Comparison of ENCODE assay signal across 9 cellular contexts in genomic region chr12:27207626-27208413, GRCh38. TPM values are rescaled to one million over a fixed set of nuclear protein-coding genes. Genes with fewer than 3 reads are reported as not detected.
DNase-seq lines count a peak whose midpoint lies in the region; ATAC-seq, FAIRE-seq and TF ChIP-seq lines count a peak whose summit lies in the region.
"Had no signal": no experiment of that assay in that cellular context is flagged by ENCODE, and none has a peak within 500 bp of the region (broad histone marks: within the 10 kb centered on the region; RNA-seq: fewer than 3 reads in every experiment).

No MANE protein-coding gene starts in this region.

- CTCF ChIA-PET in GM10248 (lab: Yijun Ruan, JAX) = interaction anchor here (0.8 to 1.8 kb wide), 8 partner anchors 14 to 167 kb away, joined by 3 to 12 read pairs (median 3); partner anchors contain the start of gene STK38L

- no peaks in the 10 kb centered on the region for H3K36me3 ChIP-seq in kidney (ENCODE audit: control insufficient read depth in 1 of 2, insufficient read depth in 2 of 2, low read length in 2 of 2)

- peaks cover 0 to 9% of the 10 kb centered on the region in 2 donors for H3K9me3 ChIP-seq in kidney (ENCODE audit: control insufficient read depth in 1 of 2, low read length in 2 of 2)

- DNase-seq in GM10248 (ENCODE audit: extremely low spot score) = peak; percentile 62
- peak; percentile 28 for DNase-seq in amniotic epithelial cell (ENCODE audit: low read depth)
- DNase-seq in NCI-H1436 treated with DMSO at 0.1 percent for 48 hours (lab: John Stamatoyannopoulos, UW) = no peak
- no peak for DNase-seq in NCI-H1105 (lab: John Stamatoyannopoulos, UW)
- no peak for DNase-seq in NOMO-1 treated with DMSO at 0.1 percent for 48 hours (lab: John Stamatoyannopoulos, UW; ENCODE audit: unreplicated experiment)
- DNase-seq in kidney = no peak
- DNase-seq: NCI-H187 had no signal

- intact Hi-C loops in kidney (cut with DNase I) = no loop called here

- POLR2A ChIA-PET in GM10248 (lab: Yijun Ruan, JAX) = interaction anchor here (0.6 to 1.7 kb wide), 5 partner anchors 10 to 46 kb away, joined by 3 to 12 read pairs (median 3); no protein-coding TSS in a partner anchor

- H3K9ac ChIP-seq in kidney (ENCODE audit: low read length in 2 of 2) = no peak overlapping the region

- peak; percentile 81 for ATAC-seq in GM19395 (IDR thresholded peaks at IDR 0.05; ENCODE audit: unreplicated experiment)
- ATAC-seq in HG03103 (IDR thresholded peaks at IDR 0.05; ENCODE audit: low read depth, unreplicated experiment) = peak; percentile 87

- FAIRE-seq in kidney (lab: Jason Lieb, UNC) = no peak

- no peaks in the 10 kb centered on the region for H3K4me1 ChIP-seq in kidney (ENCODE audit: control insufficient read depth in 1 of 2, insufficient read depth in 1 of 2, low read depth in 1 of 2, low read length in 2 of 2)

- no peak overlapping the region for H3K27ac ChIP-seq in kidney (ENCODE audit: low read depth in 2 of 2, low read length in 2 of 2)

- TF ChIP-seq CTCF in GM10248 (IDR thresholded peaks at IDR 0.05; ENCODE audit: control extremely low read depth, extremely low read depth, low read depth, missing control alignments) (no peak), kidney (IDR thresholded peaks at IDR 0.05; ENCODE audit: borderline replicate concordance, extremely low read depth, insufficient read depth) (no peak)

- no peak overlapping the region for H3K4me3 ChIP-seq in kidney (ENCODE audit: low read length in 2 of 2)

RNA-seq across cellular contexts. Expression of gene STK38L, which starts 36.3 kb away (rescaled TPM):
- 43.6 TPM for total RNA-seq in kidney
- polyA plus RNA-seq in kidney (ENCODE audit: insufficient read depth, low read depth, low replicate concordance) = 5.2 TPM

Comparison
In these comparisons a context has a peak if more than half of its experiments do, and no peak if none do; other contexts are left out.
1. DNase-seq: peak in GM10248 (single experiment) and amniotic epithelial cell (single experiment); none in NCI-H1436 treated with DMSO at 0.1 percent for 48 hours (single experiment), NCI-H1105 (single experiment), NOMO-1 treated with DMSO at 0.1 percent for 48 hours (single experiment) and kidney (single experiment).